Comparison of ENCODE assay signal across 8 cellular contexts in the genomic region with DNA sequence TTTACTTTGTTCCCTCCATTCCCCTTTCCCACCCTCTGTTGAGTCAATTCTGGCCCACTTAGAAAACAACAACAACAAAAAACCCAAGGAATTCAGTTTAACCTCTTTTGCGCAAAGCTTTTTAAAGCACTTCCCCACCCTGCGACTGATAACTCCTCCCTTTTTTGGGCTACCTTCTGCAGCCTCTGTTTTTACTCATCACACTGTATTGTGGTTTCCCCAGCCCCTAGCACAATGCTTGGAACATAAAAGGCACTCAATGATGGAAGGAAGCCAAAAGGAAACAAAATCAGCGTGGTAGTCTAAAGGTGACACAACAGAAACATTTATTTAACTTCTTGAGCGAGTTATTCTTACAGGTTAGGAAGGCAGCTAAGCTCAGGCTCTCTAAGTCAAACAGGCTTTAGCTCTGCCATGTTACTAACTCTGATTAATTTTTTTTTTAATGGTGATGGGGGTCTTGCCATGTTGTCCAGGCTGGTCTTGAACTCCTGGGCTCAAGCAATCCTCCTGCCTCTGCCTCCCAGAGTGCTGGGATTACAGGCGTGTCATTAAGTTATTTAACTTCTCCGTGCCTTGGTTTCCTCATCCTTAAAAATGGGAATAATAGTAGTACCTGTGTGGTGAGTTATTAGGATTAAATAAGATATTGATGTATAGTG. TPM values are rescaled to one million over a fixed set of nuclear protein-coding genes. Genes with fewer than 3 reads are reported as not detected.
DNase-seq lines count a peak whose midpoint lies in the region; ATAC-seq, FAIRE-seq and TF ChIP-seq lines count a peak whose summit lies in the region.

No MANE protein-coding gene starts in this region.

- H3K27ac ChIP-seq in OCI-LY3 (ENCODE audit: low read length): no peak overlapping the region

- peak overlapping the region; percentile 92 for H3K4me3 Mint-ChIP-seq in stimulated activated effector memory CD8-positive, alpha-beta T cell treated with anti-CD3 and anti-CD28 coated beads, Interleukin-12 subunit alpha, Interleukin-12 subunit beta, amount 100 ng/mL, for 72 hours

- peak overlapping the region; percentile 10 for H3K27ac Mint-ChIP-seq in stimulated activated effector memory CD8-positive, alpha-beta T cell treated with anti-CD3 and anti-CD28 coated beads, Interleukin-12 subunit alpha, Interleukin-12 subunit beta, amount 100 ng/mL, for 72 hours

- H4K20me1 ChIP-seq in OCI-LY3 (ENCODE audit: insufficient read depth, low read length): peaks cover 24% of the 10 kb centered on the region; the same call in 1 of the 2 replicates

- H3K79me2 ChIP-seq in OCI-LY3 (ENCODE audit: low read length): peaks cover 20% of the 10 kb centered on the region

- H3K4me3 ChIP-seq in OCI-LY3 (ENCODE audit: low read length) (peak overlapping the region; percentile 89), adipocyte (ENCODE audit: low read length) (peak overlapping the region; percentile 89), kidney epithelial cell (ENCODE audit: low read depth, low read length) (peak overlapping the region; percentile 51)

- H3K27me3 ChIP-seq in OCI-LY3 (ENCODE audit: low read depth, low read length): no peaks in the 10 kb centered on the region
- no peaks in the 10 kb centered on the region for H3K27me3 ChIP-seq in adipocyte (replicated peaks; ENCODE audit: control insufficient read depth, insufficient read depth, low read length)
- no peaks in the 10 kb centered on the region for H3K27me3 ChIP-seq in kidney epithelial cell (ENCODE audit: control insufficient read depth, insufficient read depth, low read length)

- peaks cover 7% of the 10 kb centered on the region for H3K36me3 ChIP-seq in OCI-LY3 (replicated peaks; ENCODE audit: low read depth, low read length)
- H3K36me3 ChIP-seq in adipocyte (ENCODE audit: control insufficient read depth, insufficient read depth, low read length, severe bottlenecking): no peaks in the 10 kb centered on the region
- H3K36me3 ChIP-seq in kidney epithelial cell (ENCODE audit: control insufficient read depth, insufficient read depth, low read length): no peaks in the 10 kb centered on the region

- H2AFZ ChIP-seq in OCI-LY3 (ENCODE audit: low read depth, low read length): no peak overlapping the region

- H3K4me2 ChIP-seq in OCI-LY3 (ENCODE audit: low read length): peak overlapping the region; percentile 97

- H3K4me1 ChIP-seq in OCI-LY3 (ENCODE audit: low read length) (peaks cover 47% of the 10 kb centered on the region), adipocyte (ENCODE audit: control insufficient read depth, insufficient read depth, low read length) (peaks cover 22% of the 10 kb centered on the region)

- TF ChIP-seq CTCF in OCI-LY3 (IDR thresholded peaks at IDR 0.05; ENCODE audit: low read depth, low read length): no peak
- TF ChIP-seq CTCF in kidney epithelial cell (IDR thresholded peaks at IDR 0.05; ENCODE audit: insufficient read depth, low read length, poor library complexity, severe bottlenecking): no peak
- TF ChIP-seq CTCF in D721Med (IDR thresholded peaks at IDR 0.05; ENCODE audit: insufficient read depth, missing control alignments): no peak

- ATAC-seq in HG03045 (IDR thresholded peaks at IDR 0.05; ENCODE audit: unreplicated experiment): peak; percentile 22
- peak; percentile 70 for ATAC-seq in stimulated activated effector memory CD8-positive, alpha-beta T cell treated with anti-CD3 and anti-CD28 coated beads, Interleukin-12 subunit alpha, Interleukin-12 subunit beta, amount 100 ng/mL, for 72 hours

- DNase-seq in GF-D8 (lab: John Stamatoyannopoulos, UW) (peak; percentile 60), adipocyte (ENCODE audit: low read depth) (peak; percentile 54), kidney epithelial cell (ENCODE audit: low read depth) (no peak), D721Med (ENCODE audit: insufficient read length, low spot score) (no peak), epidermal melanocyte (ENCODE audit: insufficient read length, low spot score) (no peak)
- peak in 1 of 2 donors; percentile 72 for DNase-seq in stimulated activated effector memory CD8-positive, alpha-beta T cell treated with anti-CD3 and anti-CD28 coated beads, Interleukin-12 subunit alpha, Interleukin-12 subunit beta, amount 100 ng/mL, for 72 hours (ENCODE audit: low spot score in 2 of 2)

- H3K9me3 ChIP-seq in OCI-LY3 (ENCODE audit: insufficient read depth, low read length) (no peaks in the 10 kb centered on the region), adipocyte (ENCODE audit: control insufficient read depth, low read length) (no peaks in the 10 kb centered on the region)

- H3K9ac ChIP-seq in OCI-LY3 (ENCODE audit: low read length): peak overlapping the region; percentile 71
- H3K9ac ChIP-seq in adipocyte (ENCODE audit: low read length): peak overlapping the region; percentile 89

- no peak for FAIRE-seq in D721Med (lab: Jason Lieb, UNC)

- peaks cover 5% of the 10 kb centered on the region for H3K36me3 Mint-ChIP-seq in stimulated activated effector memory CD8-positive, alpha-beta T cell treated with anti-CD3 and anti-CD28 coated beads, Interleukin-12 subunit alpha, Interleukin-12 subunit beta, amount 100 ng/mL, for 72 hours

- H3K9me3 Mint-ChIP-seq in stimulated activated effector memory CD8-positive, alpha-beta T cell treated with anti-CD3 and anti-CD28 coated beads, Interleukin-12 subunit alpha, Interleukin-12 subunit beta, amount 100 ng/mL, for 72 hours: no peaks in the 10 kb centered on the region

- H3K4me1 Mint-ChIP-seq in stimulated activated effector memory CD8-positive, alpha-beta T cell treated with anti-CD3 and anti-CD28 coated beads, Interleukin-12 subunit alpha, Interleukin-12 subunit beta, amount 100 ng/mL, for 72 hours: peaks cover 51% of the 10 kb centered on the region

RNA-seq across cellular contexts. Expression of a gene that starts 1.3 kb away (rescaled TPM):
- total RNA-seq in kidney epithelial cell: 5.2 and 7.5 TPM in 2 replicates

Comparison
In these comparisons a context has a peak if more than half of its experiments do, and no peak if none do; other contexts are left out.
1. DNase-seq: peak in GF-D8 (single experiment) and adipocyte (single experiment); none in kidney epithelial cell (single experiment), D721Med (single experiment) and epidermal melanocyte (single experiment).
2. Peak in every context shown above with its lines, with median percentiles within 50 percentile points of each other: H3K4me3 ChIP-seq.